Comparison of ENCODE assay signal across 21 cellular contexts in the genomic region with DNA sequence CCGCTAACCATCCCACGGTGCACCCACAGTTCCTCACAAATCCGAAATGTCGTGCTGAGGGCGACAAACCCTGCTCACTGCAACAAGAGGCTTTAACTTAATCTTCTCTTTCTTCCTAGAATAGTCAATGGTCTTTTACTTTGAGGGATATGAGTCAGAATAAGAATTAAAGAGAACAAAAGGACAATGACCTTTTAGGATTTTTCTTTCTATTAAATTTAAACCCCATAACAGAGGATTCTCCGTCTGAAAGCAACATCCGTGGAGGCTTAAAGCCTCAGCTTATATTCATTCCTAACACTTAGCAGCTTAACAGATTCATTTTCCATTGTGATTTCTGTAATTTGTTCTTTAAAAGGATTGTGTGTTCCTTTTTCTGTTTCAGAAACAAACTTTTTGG. TPM values are rescaled to one million over a fixed set of nuclear protein-coding genes. Genes with fewer than 3 reads are reported as not detected.
DNase-seq lines count a peak whose midpoint lies in the region; ATAC-seq, FAIRE-seq and TF ChIP-seq lines count a peak whose summit lies in the region.
"Had no signal": no experiment of that assay in that cellular context is flagged by ENCODE, and none has a peak within 500 bp of the region (broad histone marks: within the 10 kb centered on the region; RNA-seq: fewer than 3 reads in every experiment).

No MANE protein-coding gene starts in this region.

- WGBS in H1 (ENCODE audit: extremely low coverage in 1 of 2, insufficient coverage in 1 of 2, insufficient read length in 1 of 2, insufficient replicate concordance in 2 of 2, low coverage in 1 of 2, low lambda C conversion rate in 2 of 2, missing lambda C conversion rate in 1 of 2), 2 experiments, result 96% methylated on average over 7 of the region's 7 CpGs; no CpG with 5 or more reads in 1 of the 2 experiments
- 81 to 97% methylated on average over 2 to 7 of the region's 7 CpGs for WGBS in testis, 2 donors

- DNase-seq in GM12891 (ENCODE audit: insufficient read length, low spot score), result no peak
- DNase-seq in HAP-1 (ENCODE audit: low spot score in 2 of 2), result peak; percentile 66 to 95
- DNase-seq in H1 (ENCODE audit: low read depth in 1 of 2, low spot score in 2 of 2), result no peak
- no peak for DNase-seq in testis
- DNase-seq in HTR-8/SVneo (ENCODE audit: insufficient read length, low spot score), result no peak
- DNase-seq: AML-193; CD4-positive, alpha-beta T cell; CD8-positive, alpha-beta T cell; DMS153; DMS53; DMS79; DND-41; EL; GDM1 had no signal

- no peak overlapping the region for H4K5ac ChIP-seq in H1 (ENCODE audit: insufficient read length, low read depth, low read length)

- H2BK5ac ChIP-seq in H1 (ENCODE audit: low read depth, low read length), result no peak overlapping the region

- no peak overlapping the region for H2AK5ac ChIP-seq in H1 (ENCODE audit: low read depth, low read length)

- H3K79me1 ChIP-seq in H1 (ENCODE audit: low read depth, low read length), result no peaks in the 10 kb centered on the region

- H3K4me1 ChIP-seq in HAP-1, result peaks cover 26% of the 10 kb centered on the region
- no peaks in the 10 kb centered on the region for H3K4me1 ChIP-seq in H1 (replicated peaks in 1 of 4; ENCODE audit: control insufficient read depth in 3 of 4, insufficient read depth in 4 of 4, low read length in 3 of 4)
- no peaks in the 10 kb centered on the region for H3K4me1 ChIP-seq in testis
- H3K4me1 ChIP-seq: A549; BLaER1 treated with 17β-estradiol and CSF1 and Interleukin-3, amounts not matched to agents 10 nM and 100 nM had no signal

- intact Hi-C loops in testis (cut with DNase I; ENCODE audit: low total_unique reads), result no loop called here

- no peak overlapping the region for H3K9ac ChIP-seq in H1 (replicated peaks in 1 of 4; ENCODE audit: extremely low read depth in 1 of 4, low read depth in 3 of 4, low read length in 3 of 4)
- H3K9ac ChIP-seq: BLaER1 treated with 17β-estradiol and CSF1 and Interleukin-3, amounts not matched to agents 10 nM and 100 nM had no signal

- no peak overlapping the region for H3K4me2 ChIP-seq in H1 (ENCODE audit: insufficient read depth in 1 of 2, low read depth in 2 of 2, low read length in 2 of 2)
- H3K4me2 ChIP-seq: A549; BLaER1 treated with 17β-estradiol and CSF1 and Interleukin-3, amounts not matched to agents 10 nM and 100 nM had no signal

- no peak overlapping the region for H2BK20ac ChIP-seq in H1 (ENCODE audit: low read length)

- no peak overlapping the region for H2BK120ac ChIP-seq in H1 (replicated peaks; ENCODE audit: low read depth, low read length)

- TF ChIP-seq CTCF in H1 (IDR thresholded peaks at IDR 0.05; ENCODE audit: control extremely low read depth in 1 of 3, insufficient read depth in 1 of 3, low read depth in 1 of 3, low read length in 3 of 3), result no peak
- no peak for TF ChIP-seq CTCF in testis (IDR thresholded peaks at IDR 0.05)

- no peak overlapping the region for H4K8ac ChIP-seq in H1 (ENCODE audit: extremely low read depth, insufficient read depth, low read length)

- H3K27ac ChIP-seq in H1 (ENCODE audit: low read depth, low read length) (no peak overlapping the region), testis (no peak overlapping the region)
- H3K27ac ChIP-seq: 22Rv1; A549; BLaER1 treated with 17β-estradiol and CSF1 and Interleukin-3, amounts not matched to agents 10 nM and 100 nM; C4-2B had no signal

- FAIRE-seq in GM12891 (lab: Jason Lieb, UNC) (peak; percentile 23), H1 (lab: Jason Lieb, UNC) (peak; percentile 93), HTR-8/SVneo (lab: Jason Lieb, UNC) (no peak)
- FAIRE-seq: A549, GM12878, GM19239 had no signal

- H4K20me1 ChIP-seq in H1 (replicated peaks in 1 of 2; ENCODE audit: control insufficient read depth in 1 of 2, insufficient read depth in 2 of 2, low read length in 2 of 2), result no peaks in the 10 kb centered on the region
- H4K20me1 ChIP-seq: BLaER1 treated with 17β-estradiol and CSF1 and Interleukin-3, amounts not matched to agents 10 nM and 100 nM had no signal

- CTCF ChIA-PET in H1 (lab: Charles Lee; ENCODE audit: partially characterized antibody), result interaction anchor here (1.4 to 1.9 kb wide), 3 partner anchors 15 to 297 kb away, joined by 3 to 6 read pairs (median 5); no protein-coding TSS in a partner anchor

- H3K23me2 ChIP-seq in H1 (ENCODE audit: low read depth, low read length), result no peaks in the 10 kb centered on the region

- no peak overlapping the region for H3K23ac ChIP-seq in H1 (ENCODE audit: insufficient read length)

- no peak overlapping the region for H3K18ac ChIP-seq in H1 (ENCODE audit: extremely low read depth, low read length)

- H2BK12ac ChIP-seq in H1 (ENCODE audit: low read depth, low read length), result no peak overlapping the region

- H3K56ac ChIP-seq in H1 (replicated peaks; ENCODE audit: insufficient read length, low read depth, low read length), result no peak overlapping the region

- no peak overlapping the region for H2BK15ac ChIP-seq in H1 (ENCODE audit: low read length)

- no peak for TF ChIP-seq RAD21 in H1 (IDR thresholded peaks at IDR 0.05 in 1 of 2, conservative IDR thresholded peaks at IDR 0.05 in 1 of 2; ENCODE audit: low read depth in 2 of 2, low read length in 2 of 2)

- TF ChIP-seq EP300 in H1 (IDR thresholded peaks at IDR 0.05; ENCODE audit: borderline replicate concordance in 1 of 2, low read depth in 2 of 2, low read length in 2 of 2), result no peak

- no peaks in the 10 kb centered on the region for H3K36me3 ChIP-seq in HAP-1 (replicated peaks)
- no peaks in the 10 kb centered on the region for H3K36me3 ChIP-seq in H1 (ENCODE audit: control insufficient read depth in 2 of 4, insufficient read depth in 4 of 4, low read length in 3 of 4)
- H3K36me3 ChIP-seq in testis (ENCODE audit: low read depth, missing control alignments), result no peaks in the 10 kb centered on the region

- no peak overlapping the region for H2AFZ ChIP-seq in H1 (ENCODE audit: low read length)

- in situ Hi-C loops in HAP-1 (cut with MboI; ENCODE audit: low sequenced_read_pairs), result no loop called here

- POLR2A ChIA-PET in H1 (lab: Charles Lee; ENCODE audit: partially characterized antibody), result no interaction called here

- ATAC-seq in HG03571 (IDR thresholded peaks at IDR 0.05; ENCODE audit: unreplicated experiment), result no peak
- ATAC-seq: A549; CD8-positive, alpha-beta T cell; GM12878 had no signal

- H3K4me3 ChIP-seq in HAP-1 (no peak overlapping the region), H1 (ENCODE audit: extremely low read depth in 1 of 4, insufficient read depth in 2 of 4, low read depth in 3 of 4, low read length in 4 of 4) (no peak overlapping the region), testis (no peak overlapping the region)
- H3K4me3 ChIP-seq: A549; BLaER1 treated with 17β-estradiol and CSF1 and Interleukin-3, amounts not matched to agents 10 nM and 100 nM; GM12878 had no signal

- H3K27me3 ChIP-seq in HAP-1 (ENCODE audit: low read depth) (no peaks in the 10 kb centered on the region), H1 (replicated peaks in 1 of 4; ENCODE audit: control insufficient read depth in 3 of 4, extremely low read depth in 1 of 4, insufficient read depth in 3 of 4, low read length in 3 of 4) (no peaks in the 10 kb centered on the region), testis (no peaks in the 10 kb centered on the region)
- H3K27me3 ChIP-seq: BLaER1 treated with 17β-estradiol and CSF1 and Interleukin-3, amounts not matched to agents 10 nM and 100 nM had no signal

- no peak overlapping the region for H4K91ac ChIP-seq in H1 (replicated peaks; ENCODE audit: insufficient read length, low read length)

- TF ChIP-seq POLR2A in GM12891 (IDR thresholded peaks at IDR 0.05; ENCODE audit: low read depth, low read length) (no peak), H1 (IDR thresholded peaks at IDR 0.05; ENCODE audit: control extremely low read depth in 1 of 2, low read depth in 2 of 2, low read length in 2 of 2) (no peak), testis (IDR thresholded peaks at IDR 0.05) (no peak)

- no peak overlapping the region for H3K14ac ChIP-seq in H1 (ENCODE audit: insufficient read length)

- H3K79me2 ChIP-seq in H1 (ENCODE audit: control insufficient read depth in 1 of 2, insufficient read depth in 2 of 2, low read length in 2 of 2), result no peaks in the 10 kb centered on the region

- H3K9me3 ChIP-seq in HAP-1, result no peaks in the 10 kb centered on the region
- H3K9me3 ChIP-seq in H1 (ENCODE audit: insufficient read depth in 2 of 2, low read depth in 1 of 2, low read length in 1 of 2), result no peaks in the 10 kb centered on the region
- no peaks in the 10 kb centered on the region for H3K9me3 ChIP-seq in testis
- H3K9me3 ChIP-seq: A549 had no signal

- no peak overlapping the region for H3K4ac ChIP-seq in H1 (replicated peaks; ENCODE audit: insufficient read length, low read depth, low read length)

TF ChIP-seq in GM12891, 5 proteins besides CTCF, POLR2A, EP300 and RAD21 (continues in another document):
- TF ChIP-seq POLR2AphosphoS5 (IDR thresholded peaks at IDR 0.05; ENCODE audit: low read depth, low read length), result no peak

TF ChIP-seq in H1, 55 proteins besides CTCF, POLR2A, EP300 and RAD21 (continues in another document):
- TF ChIP-seq POLR2AphosphoS5 (IDR thresholded peaks at IDR 0.05; ENCODE audit: low read depth, low read length), result no peak

RNA-seq across cellular contexts. Expression of gene PUDP, which starts 44.9 kb away (rescaled TPM):
- 25.9 TPM for polyA plus RNA-seq in GM12891 (2012; ENCODE audit: low read depth, missing spikeins)
- total RNA-seq in H1 (2021; fragmentation: NEBNext Ultra II Directional; extraction: Animal tissue kit (Norgen Biotek cat#: 25700)), result 27.2 and 29.4 TPM in 2 replicates
- polyA plus RNA-seq in H1 (2011; rRNA removed), result 21.8 and 30.2 TPM in 2 replicates
- 30.4 TPM for polyA plus RNA-seq in H1 (2011; cell fraction: cytosol; rRNA removed)
- polyA plus RNA-seq in H1 (2011; cell fraction: nucleus; rRNA removed), result 14.6 TPM
- polyA plus RNA-seq in H1 (2012, experiment 1 of 2), result 24.3 to 30.8 TPM (median 26.6 TPM) in 4 replicates
- polyA plus RNA-seq in H1 (2012, experiment 2 of 2), result 4.2 TPM
- polyA plus RNA-seq in H1 (2013, experiment 1 of 2), result 14.9 TPM
- polyA plus RNA-seq in H1 (2013, experiment 2 of 2), result 14.6 TPM
- 30.6 and 33.5 TPM in 2 replicates for polyA minus RNA-seq in H1 (2011; rRNA and poly(A)+ RNA removed)
- polyA minus RNA-seq in H1 (2011; cell fraction: cytosol; rRNA and poly(A)+ RNA removed), result 15.5 TPM
- polyA minus RNA-seq in H1 (2011; cell fraction: nucleus; rRNA and poly(A)+ RNA removed), result 17.3 TPM
- 10 to 100 TPM; 10.2 to 15.5 TPM for total RNA-seq in testis
- polyA plus RNA-seq in testis (ENCODE audit: insufficient read depth, low read depth, low replicate concordance), result 8.8 TPM

RNA-seq across cellular contexts. Expression of gene STS, which starts 45.4 kb away (rescaled TPM):
- 4.1 TPM for polyA plus RNA-seq in GM12891 (2012; ENCODE audit: low read depth, missing spikeins)
- total RNA-seq in H1 (2021; fragmentation: NEBNext Ultra II Directional; extraction: Animal tissue kit (Norgen Biotek cat#: 25700)), result 1.4 and 1.5 TPM in 2 replicates
- polyA plus RNA-seq in H1 (2011; rRNA removed) (0.39 and 0.67 TPM in 2 replicates), testis (ENCODE audit: insufficient read depth, low read depth, low replicate concordance) (4.6 TPM)
- 0.39 TPM for polyA plus RNA-seq in H1 (2011; cell fraction: cytosol; rRNA removed)
- polyA plus RNA-seq in H1 (2011; cell fraction: nucleus; rRNA removed), result 1.4 TPM
- polyA plus RNA-seq in H1 (2012, experiment 1 of 2), result 0.74 to 1.3 TPM (median 0.95 TPM) in 4 replicates
- polyA plus RNA-seq in H1 (2012, experiment 2 of 2), result 0.12 TPM
- polyA plus RNA-seq in H1 (2013, experiment 1 of 2), result 1.3 TPM
- 1.3 TPM for polyA plus RNA-seq in H1 (2013, experiment 2 of 2)
- polyA minus RNA-seq in H1 (2011; rRNA and poly(A)+ RNA removed), result 2.3 and 3.1 TPM in 2 replicates
- polyA minus RNA-seq in H1 (2011; cell fraction: cytosol; rRNA and poly(A)+ RNA removed), result 0.59 TPM
- polyA minus RNA-seq in H1 (2011; cell fraction: nucleus; rRNA and poly(A)+ RNA removed), result 5.3 TPM
- total RNA-seq in testis, result 1 to 10 TPM; 3.5 to 5.0 TPM

Comparison
In these comparisons a context has a peak if more than half of its experiments do, and no peak if none do; other contexts are left out.
1. DNase-seq: peak in HAP-1 (2 of 2); none in GM12891 (single experiment), H1 (0 of 2), testis (single experiment) and HTR-8/SVneo (single experiment).